1 cellular context compared by ENCODE assay signal in the genomic region with DNA sequence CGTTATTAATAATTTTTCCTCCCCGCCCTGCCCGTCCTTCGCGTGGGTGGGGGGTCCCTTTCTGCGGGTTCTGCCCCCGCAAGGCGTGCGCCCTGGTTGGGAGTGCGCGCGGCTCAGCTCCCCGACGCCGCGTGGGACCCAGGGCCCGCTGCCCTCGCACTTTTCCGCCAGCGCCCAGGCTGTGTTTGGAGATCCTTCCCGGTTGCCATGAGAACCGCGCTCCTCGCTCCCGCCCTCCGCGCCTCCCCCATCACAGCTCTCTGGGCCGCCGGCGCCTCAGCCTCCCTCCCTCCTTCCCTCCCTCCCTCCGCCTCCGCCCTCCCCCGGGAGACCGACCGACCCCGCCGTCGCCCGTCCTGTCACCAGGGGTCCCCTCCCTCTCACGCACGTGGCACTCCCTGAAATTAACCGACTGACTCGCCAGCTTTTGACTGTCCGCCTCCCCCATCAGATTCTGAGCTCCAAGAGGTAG.
TF ChIP-seq lines count a peak whose summit lies in the region.

No MANE protein-coding gene starts in this region.

TF ChIP-seq in A549, 52 proteins besides CTCF, POLR2A, EP300 and RAD21:
- TF ChIP-seq NFE2L2 (conservative IDR thresholded peaks at IDR 0.05; ENCODE audit: low read length) (no peak), HOXB5 (CRISPR knock-in tag; IDR thresholded peaks at IDR 0.05) (peak; percentile 78; the same call in 1 of the 2 replicates), HOXB13 (CRISPR knock-in tag; IDR thresholded peaks at IDR 0.05; ENCODE audit: low read depth) (no peak), FOXS1 (CRISPR knock-in tag; IDR thresholded peaks at IDR 0.05) (no peak), RARB (CRISPR knock-in tag; IDR thresholded peaks at IDR 0.05) (no peak), HOXA7 (CRISPR knock-in tag; IDR thresholded peaks at IDR 0.05) (peak; percentile 62; the same call in 1 of the 2 replicates), MYC (IDR thresholded peaks at IDR 0.05; ENCODE audit: borderline replicate concordance, low read length) (peak; percentile 86), FOSL2 (IDR thresholded peaks at IDR 0.05) (no peak), FOSL2 (CRISPR knock-in tag; IDR thresholded peaks at IDR 0.05) (no peak), ESRRA (IDR thresholded peaks at IDR 0.05; ENCODE audit: borderline replicate concordance, low read length) (no peak), CHD2 (IDR thresholded peaks at IDR 0.05; ENCODE audit: low read length, partially characterized antibody) (no peak), TP53 (CRISPR knock-in tag; IDR thresholded peaks at IDR 0.05) (no peak), SMC3 (IDR thresholded peaks at IDR 0.05) (no peak), ZC3H11A (IDR thresholded peaks at IDR 0.05) (no peak), ZSCAN20 (CRISPR knock-in tag; IDR thresholded peaks at IDR 0.05) (no peak), CBX8 (IDR thresholded peaks at IDR 0.05) (no peak), MAFK (IDR thresholded peaks at IDR 0.05; ENCODE audit: partially characterized antibody) (no peak), RNF2 (IDR thresholded peaks at IDR 0.05; ENCODE audit: borderline replicate concordance, low read depth) (no peak), NPAS2 (CRISPR knock-in tag; IDR thresholded peaks at IDR 0.05; ENCODE audit: borderline replicate concordance) (no peak), RFX5 (IDR thresholded peaks at IDR 0.05) (no peak), PHF8 (IDR thresholded peaks at IDR 0.05; ENCODE audit: borderline replicate concordance, low read depth) (no peak), CHD4 (IDR thresholded peaks at IDR 0.05; ENCODE audit: borderline replicate concordance) (no peak), TFCP2L1 (CRISPR knock-in tag; IDR thresholded peaks at IDR 0.05) (no peak; the same call in 1 of the 2 replicates), CEBPB (IDR thresholded peaks at IDR 0.05) (no peak), RCOR1 (IDR thresholded peaks at IDR 0.05; ENCODE audit: low read depth, low read length) (no peak), FOSB (CRISPR knock-in tag; IDR thresholded peaks at IDR 0.05) (peak; percentile 64; the same call in 1 of the 2 replicates), MAZ (IDR thresholded peaks at IDR 0.05; ENCODE audit: borderline replicate concordance, low read depth, low read length) (no peak; the same call in 1 of the 2 replicates), HEYL (CRISPR knock-in tag; IDR thresholded peaks at IDR 0.05) (no peak), ZFP36 (IDR thresholded peaks at IDR 0.05; ENCODE audit: borderline replicate concordance, partially characterized antibody) (no peak), NR3C1 (IDR thresholded peaks at IDR 0.05) (no peak)
- TF ChIP-seq, protein P1, sequence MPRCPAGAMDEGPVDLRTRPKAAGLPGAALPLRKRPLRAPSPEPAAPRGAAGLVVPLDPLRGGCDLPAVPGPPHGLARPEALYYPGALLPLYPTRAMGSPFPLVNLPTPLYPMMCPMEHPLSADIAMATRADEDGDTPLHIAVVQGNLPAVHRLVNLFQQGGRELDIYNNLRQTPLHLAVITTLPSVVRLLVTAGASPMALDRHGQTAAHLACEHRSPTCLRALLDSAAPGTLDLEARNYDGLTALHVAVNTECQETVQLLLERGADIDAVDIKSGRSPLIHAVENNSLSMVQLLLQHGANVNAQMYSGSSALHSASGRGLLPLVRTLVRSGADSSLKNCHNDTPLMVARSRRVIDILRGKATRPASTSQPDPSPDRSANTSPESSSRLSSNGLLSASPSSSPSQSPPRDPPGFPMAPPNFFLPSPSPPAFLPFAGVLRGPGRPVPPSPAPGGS (IDR thresholded peaks at IDR 0.05) = no peak
- TF ChIP-seq, protein P2, sequence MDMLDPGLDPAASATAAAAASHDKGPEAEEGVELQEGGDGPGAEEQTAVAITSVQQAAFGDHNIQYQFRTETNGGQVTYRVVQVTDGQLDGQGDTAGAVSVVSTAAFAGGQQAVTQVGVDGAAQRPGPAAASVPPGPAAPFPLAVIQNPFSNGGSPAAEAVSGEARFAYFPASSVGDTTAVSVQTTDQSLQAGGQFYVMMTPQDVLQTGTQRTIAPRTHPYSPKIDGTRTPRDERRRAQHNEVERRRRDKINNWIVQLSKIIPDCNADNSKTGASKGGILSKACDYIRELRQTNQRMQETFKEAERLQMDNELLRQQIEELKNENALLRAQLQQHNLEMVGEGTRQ (IDR thresholded peaks at IDR 0.05) = no peak
- TF ChIP-seq, protein P3, sequence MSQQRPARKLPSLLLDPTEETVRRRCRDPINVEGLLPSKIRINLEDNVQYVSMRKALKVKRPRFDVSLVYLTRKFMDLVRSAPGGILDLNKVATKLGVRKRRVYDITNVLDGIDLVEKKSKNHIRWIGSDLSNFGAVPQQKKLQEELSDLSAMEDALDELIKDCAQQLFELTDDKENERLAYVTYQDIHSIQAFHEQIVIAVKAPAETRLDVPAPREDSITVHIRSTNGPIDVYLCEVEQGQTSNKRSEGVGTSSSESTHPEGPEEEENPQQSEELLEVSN (IDR thresholded peaks at IDR 0.05; ENCODE audit: borderline replicate concordance, low read depth) = peak; percentile 83
- TF ChIP-seq, protein P4, sequence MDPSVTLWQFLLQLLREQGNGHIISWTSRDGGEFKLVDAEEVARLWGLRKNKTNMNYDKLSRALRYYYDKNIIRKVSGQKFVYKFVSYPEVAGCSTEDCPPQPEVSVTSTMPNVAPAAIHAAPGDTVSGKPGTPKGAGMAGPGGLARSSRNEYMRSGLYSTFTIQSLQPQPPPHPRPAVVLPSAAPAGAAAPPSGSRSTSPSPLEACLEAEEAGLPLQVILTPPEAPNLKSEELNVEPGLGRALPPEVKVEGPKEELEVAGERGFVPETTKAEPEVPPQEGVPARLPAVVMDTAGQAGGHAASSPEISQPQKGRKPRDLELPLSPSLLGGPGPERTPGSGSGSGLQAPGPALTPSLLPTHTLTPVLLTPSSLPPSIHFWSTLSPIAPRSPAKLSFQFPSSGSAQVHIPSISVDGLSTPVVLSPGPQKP (IDR thresholded peaks at IDR 0.05; ENCODE audit: low read depth, low read length) = no peak
- TF ChIP-seq, protein P5, sequence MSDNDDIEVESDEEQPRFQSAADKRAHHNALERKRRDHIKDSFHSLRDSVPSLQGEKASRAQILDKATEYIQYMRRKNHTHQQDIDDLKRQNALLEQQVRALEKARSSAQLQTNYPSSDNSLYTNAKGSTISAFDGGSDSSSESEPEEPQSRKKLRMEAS (IDR thresholded peaks at IDR 0.05) = peak; percentile 82
- TF ChIP-seq, protein P6, sequence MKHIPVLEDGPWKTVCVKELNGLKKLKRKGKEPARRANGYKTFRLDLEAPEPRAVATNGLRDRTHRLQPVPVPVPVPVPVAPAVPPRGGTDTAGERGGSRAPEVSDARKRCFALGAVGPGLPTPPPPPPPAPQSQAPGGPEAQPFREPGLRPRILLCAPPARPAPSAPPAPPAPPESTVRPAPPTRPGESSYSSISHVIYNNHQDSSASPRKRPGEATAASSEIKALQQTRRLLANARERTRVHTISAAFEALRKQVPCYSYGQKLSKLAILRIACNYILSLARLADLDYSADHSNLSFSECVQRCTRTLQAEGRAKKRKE (CRISPR knock-in tag; IDR thresholded peaks at IDR 0.05; ENCODE audit: low read depth) = peak; percentile 71; the same call in 1 of the 2 replicates
- TF ChIP-seq, protein P7, sequence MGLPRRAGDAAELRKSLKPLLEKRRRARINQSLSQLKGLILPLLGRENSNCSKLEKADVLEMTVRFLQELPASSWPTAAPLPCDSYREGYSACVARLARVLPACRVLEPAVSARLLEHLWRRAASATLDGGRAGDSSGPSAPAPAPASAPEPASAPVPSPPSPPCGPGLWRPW (IDR thresholded peaks at IDR 0.05) = no peak
